In genomic region chr1:147242449-147243227, GRCh38 we compare ENCODE assay signal across 1 cellular context.
TF ChIP-seq lines count a peak whose summit lies in the region.

TSS of gene CHD1L (plus strand) at chr1:147242684. CDS start at chr1:147242704, 20 bp downstream.

TF ChIP-seq in HepG2, 621 proteins besides CTCF, POLR2A, EP300 and RAD21 (continued from another document and continues in another):
- TF ChIP-seq MAX (IDR thresholded peaks at IDR 0.05) (peak; percentile 84), NFE2L2 (IDR thresholded peaks at IDR 0.05; ENCODE audit: low read length) (no peak), TAF15 (IDR thresholded peaks at IDR 0.05; ENCODE audit: low read depth, low read length, poor library complexity, severe bottlenecking) (peak; percentile 90), TFE3 (CRISPR knock-in tag; IDR thresholded peaks at IDR 0.05) (peak; percentile 59; the same call in 1 of the 2 replicates), ZNF879 (CRISPR knock-in tag; IDR thresholded peaks at IDR 0.05) (peak; percentile 73), ZNF569 (CRISPR knock-in tag; IDR thresholded peaks at IDR 0.05; ENCODE audit: borderline replicate concordance) (no peak), ZSCAN20 (CRISPR knock-in tag; IDR thresholded peaks at IDR 0.05; ENCODE audit: borderline replicate concordance) (peak; percentile 62; the same call in 1 of the 2 replicates), ZNF792 (CRISPR knock-in tag; IDR thresholded peaks at IDR 0.05) (peak; percentile 83), ZNF781 (CRISPR knock-in tag; IDR thresholded peaks at IDR 0.05; ENCODE audit: borderline replicate concordance, not compliant biosample characterization) (no peak), POGK (CRISPR knock-in tag; conservative IDR thresholded peaks at IDR 0.05) (peak; percentile 72; the same call in 1 of the 2 replicates), ZNF318 (CRISPR knock-in tag; IDR thresholded peaks at IDR 0.05) (no peak), AHR (CRISPR knock-in tag; IDR thresholded peaks at IDR 0.05) (peak; percentile 22; the same call in 1 of the 2 replicates), TCF7L2 (IDR thresholded peaks at IDR 0.05; ENCODE audit: low read depth, low read length) (no peak), TOPORS (CRISPR knock-in tag; IDR thresholded peaks at IDR 0.05) (peak; percentile 94), KMT2B (CRISPR knock-in tag; IDR thresholded peaks at IDR 0.05) (no peak), MEIS2 (CRISPR knock-in tag; IDR thresholded peaks at IDR 0.05) (peak; percentile 50; the same call in 1 of the 2 replicates), ZNF547 (CRISPR knock-in tag; IDR thresholded peaks at IDR 0.05) (peak; percentile 75), ZNF776 (CRISPR knock-in tag; IDR thresholded peaks at IDR 0.05) (no peak), ZNF510 (CRISPR knock-in tag; IDR thresholded peaks at IDR 0.05; ENCODE audit: low read depth) (no peak), NFYB (CRISPR knock-in tag; IDR thresholded peaks at IDR 0.05) (peak; percentile 28; the same call in 1 of the 2 replicates), ZNF883 (CRISPR knock-in tag; IDR thresholded peaks at IDR 0.05; ENCODE audit: not compliant biosample characterization) (no peak), MBNL3 (CRISPR knock-in tag; conservative IDR thresholded peaks at IDR 0.05) (no peak), GTF2F1 (IDR thresholded peaks at IDR 0.05; ENCODE audit: low read length) (no peak), E2F5 (CRISPR knock-in tag; conservative IDR thresholded peaks at IDR 0.05) (0 out of 2 replicates have a peak, but pooled peaks have one; percentile 21), ZSCAN22 (CRISPR knock-in tag; IDR thresholded peaks at IDR 0.05) (no peak), HOXA9 (CRISPR knock-in tag; IDR thresholded peaks at IDR 0.05; ENCODE audit: borderline replicate concordance) (peak; percentile 61; the same call in 1 of the 2 replicates), ZNF276 (CRISPR knock-in tag; IDR thresholded peaks at IDR 0.05; ENCODE audit: low read depth) (no peak), RFXAP (CRISPR knock-in tag; IDR thresholded peaks at IDR 0.05; ENCODE audit: borderline replicate concordance) (0 out of 2 replicates have a peak, but pooled peaks have one; percentile 71), ZNF407 (CRISPR knock-in tag; IDR thresholded peaks at IDR 0.05; ENCODE audit: not compliant biosample characterization) (peak; percentile 38), ZNF30 (CRISPR knock-in tag; IDR thresholded peaks at IDR 0.05) (no peak), GLI4 (CRISPR knock-in tag; IDR thresholded peaks at IDR 0.05; ENCODE audit: borderline replicate concordance) (no peak), ZNF841 (CRISPR knock-in tag; IDR thresholded peaks at IDR 0.05; ENCODE audit: borderline replicate concordance) (no peak), ZNF225 (CRISPR knock-in tag; IDR thresholded peaks at IDR 0.05) (no peak), RARA (CRISPR knock-in tag; IDR thresholded peaks at IDR 0.05) (peak; percentile 62)
